11 cellular contexts compared by ENCODE assay signal in genomic region chr2:63850650-63851049, GRCh38. TPM values are rescaled to one million over a fixed set of nuclear protein-coding genes. Genes with fewer than 3 reads are reported as not detected.
DNase-seq lines count a peak whose midpoint lies in the region; ATAC-seq and TF ChIP-seq lines count a peak whose summit lies in the region.
"Had no signal": no experiment of that assay in that cellular context is flagged by ENCODE, and none has a peak within 500 bp of the region (broad histone marks: within the 10 kb centered on the region; RNA-seq: fewer than 3 reads in every experiment).

No MANE protein-coding gene starts in this region.

- BruUV-seq in PC-3 (replicated peaks; lab: Mats Ljungman, UMichigan) = no TSS peak

- peaks cover 98% of the 10 kb centered on the region for H3K79me2 ChIP-seq in PC-3 (ENCODE audit: low read length)

- no peak overlapping the region for H3K9ac ChIP-seq in PC-3 (ENCODE audit: low read length)
- peak overlapping the region; percentile 84 for H3K9ac ChIP-seq in iPS-20b (ENCODE audit: low read depth, low read length)

- no peak overlapping the region for H2AFZ ChIP-seq in PC-3 (ENCODE audit: low read length)

- no peaks in the 10 kb centered on the region for H3K9me2 ChIP-seq in PC-3 (replicated peaks; ENCODE audit: low read length)

- DNase-seq in heart left ventricle (no peak), left cardiac atrium (no peak), PC-3 (no peak), brain microvascular endothelial cell (no peak), head of caudate nucleus (no peak)
- DNase-seq in stimulated activated naive CD8-positive, alpha-beta T cell treated with anti-CD3 and anti-CD28 coated beads, Interleukin-15, Interleukin-2, amounts not matched to agents 100 U/mL and 50 U/mL, for 24 hours = no peak
- DNase-seq in activated effector memory CD4-positive, alpha-beta T cell treated with anti-CD3 and anti-CD28 coated beads, Interleukin-2, amount 50 U/mL, for 16 hours = no peak
- DNase-seq: NCI-H1930, NCI-H526 had no signal

- POLR2A ChIA-PET in PC-3 (lab: Charles Lee; ENCODE audit: unreplicated experiment) = no interaction called here

- TF ChIP-seq CTCF in heart left ventricle (IDR thresholded peaks at IDR 0.05) = no peak
- no peak for TF ChIP-seq CTCF in PC-3 (conservative IDR thresholded peaks at IDR 0.05; ENCODE audit: low read depth, low read length)
- TF ChIP-seq CTCF in brain microvascular endothelial cell (IDR thresholded peaks at IDR 0.05; ENCODE audit: low read depth, low read length, missing control alignments) = no peak

- H3K9me3 ChIP-seq in heart left ventricle = no peaks in the 10 kb centered on the region
- no peaks in the 10 kb centered on the region for H3K9me3 ChIP-seq in PC-3 (ENCODE audit: low read length)
- no peaks in the 10 kb centered on the region for H3K9me3 ChIP-seq in iPS-20b (ENCODE audit: insufficient read depth, low read depth, low read length)

- no peaks in the 10 kb centered on the region for H3K27me3 ChIP-seq in heart left ventricle
- no peaks in the 10 kb centered on the region for H3K27me3 ChIP-seq in PC-3 (ENCODE audit: low read length)
- H3K27me3 ChIP-seq in iPS-20b (ENCODE audit: insufficient read depth, low read length) = no peaks in the 10 kb centered on the region
- H3K27me3 ChIP-seq in brain microvascular endothelial cell (replicated peaks) = no peaks in the 10 kb centered on the region

- in situ Hi-C loops in brain microvascular endothelial cell (cut with HindIII; ENCODE audit: low pct_ligation_motif_present, low sequenced_read_pairs) = no loop called here

- no peak overlapping the region for H3K4me2 ChIP-seq in PC-3 (ENCODE audit: low read length)

- peaks cover 19% of the 10 kb centered on the region for H4K20me1 ChIP-seq in PC-3 (ENCODE audit: low read length)

- H3K27ac ChIP-seq in heart left ventricle = peak overlapping the region in 3 of 12 donors; percentile 1 to 23 (median 2)
- no peak overlapping the region for H3K27ac ChIP-seq in PC-3 (ENCODE audit: low read length)
- peak overlapping the region; percentile 45 for H3K27ac ChIP-seq in iPS-20b (ENCODE audit: low read length)
- H3K27ac ChIP-seq in brain microvascular endothelial cell = no peak overlapping the region

- H3K4me1 ChIP-seq in heart left ventricle (peaks cover 10 to 90% (median 78%) of the 10 kb centered on the region in 12 donors), PC-3 (ENCODE audit: insufficient read depth, low read length) (peaks cover 15% of the 10 kb centered on the region; the same call in 1 of the 2 replicates), iPS-20b (ENCODE audit: insufficient read depth, low read length) (peaks cover 79% of the 10 kb centered on the region)

- intact Hi-C loops in heart left ventricle (cut with DNase I) (loop anchor here in 1 of 10 donors (10.0 kb wide), 1 partner anchor 156 kb away; no protein-coding TSS in a partner anchor), left cardiac atrium (cut with DNase I) (no loop called here), PC-3 (cut with micrococcal nuclease) (no loop called here), head of caudate nucleus (cut with DNase I) (no loop called here)

- no peaks in the 10 kb centered on the region for H3F3A ChIP-seq in PC-3 (ENCODE audit: low read length, unreplicated experiment)

- peak in 3 of 4 donors; percentile 24 to 48 (median 30) for ATAC-seq in heart left ventricle
- ATAC-seq in left cardiac atrium = no peak
- ATAC-seq in PC-3 = peak; percentile 24; the same call in 1 of the 2 replicates
- peak; percentile 68 for ATAC-seq in stimulated activated naive CD8-positive, alpha-beta T cell treated with anti-CD3 and anti-CD28 coated beads, Interleukin-15, Interleukin-2, amounts not matched to agents 100 U/mL and 50 U/mL, for 24 hours
- ATAC-seq: esophagus mucosa had no signal

- no peak for TF ChIP-seq POLR2A in heart left ventricle (IDR thresholded peaks at IDR 0.05)

- CTCF ChIA-PET in PC-3 (lab: Charles Lee) = no interaction called here

- H3K4me3 ChIP-seq in heart left ventricle = no peak overlapping the region
- no peak overlapping the region for H3K4me3 ChIP-seq in PC-3 (ENCODE audit: low read length)
- peak overlapping the region; percentile 59 for H3K4me3 ChIP-seq in iPS-20b (ENCODE audit: low read length)
- H3K4me3 ChIP-seq in brain microvascular endothelial cell (ENCODE audit: low read depth, low read length) = no peak overlapping the region

- H3K36me3 ChIP-seq in heart left ventricle (peaks cover 0 to 2% (median 0%) of the 10 kb centered on the region in 9 donors), PC-3 (ENCODE audit: low read depth, low read length) (no peaks in the 10 kb centered on the region; the same call in 1 of the 2 replicates), iPS-20b (ENCODE audit: insufficient read depth, low read depth, low read length) (peaks cover 40% of the 10 kb centered on the region; the same call in 1 of the 2 replicates), brain microvascular endothelial cell (replicated peaks) (no peaks in the 10 kb centered on the region)

RNA-seq across cellular contexts. Expression of gene UGP2, which starts 9.0 kb away (rescaled TPM):
- total RNA-seq in heart left ventricle (100 to 1,000 TPM; 175 to 972 (median 331) TPM), left cardiac atrium (100 to 1,000 TPM; 303 TPM), PC-3 (2014; rRNA removed) (48.4 and 55.8 TPM in 2 replicates)
- polyA plus RNA-seq in heart left ventricle = 1,000 to 10,000 TPM in 1 of 2 donors, 100 to 1,000 TPM in 1; 206 to 1,308 TPM

Comparison
In these comparisons a context has a peak if more than half of its experiments do, and no peak if none do; other contexts are left out.
1. ATAC-seq: peak in heart left ventricle (3 of 4), PC-3 (single experiment) and stimulated activated naive CD8-positive, alpha-beta T cell treated with anti-CD3 and anti-CD28 coated beads, Interleukin-15, Interleukin-2, amounts not matched to agents 100 U/mL and 50 U/mL, for 24 hours (single experiment); none in left cardiac atrium (0 of 2).